ENCODE assay signal across 2 cellular contexts in the genomic region with DNA sequence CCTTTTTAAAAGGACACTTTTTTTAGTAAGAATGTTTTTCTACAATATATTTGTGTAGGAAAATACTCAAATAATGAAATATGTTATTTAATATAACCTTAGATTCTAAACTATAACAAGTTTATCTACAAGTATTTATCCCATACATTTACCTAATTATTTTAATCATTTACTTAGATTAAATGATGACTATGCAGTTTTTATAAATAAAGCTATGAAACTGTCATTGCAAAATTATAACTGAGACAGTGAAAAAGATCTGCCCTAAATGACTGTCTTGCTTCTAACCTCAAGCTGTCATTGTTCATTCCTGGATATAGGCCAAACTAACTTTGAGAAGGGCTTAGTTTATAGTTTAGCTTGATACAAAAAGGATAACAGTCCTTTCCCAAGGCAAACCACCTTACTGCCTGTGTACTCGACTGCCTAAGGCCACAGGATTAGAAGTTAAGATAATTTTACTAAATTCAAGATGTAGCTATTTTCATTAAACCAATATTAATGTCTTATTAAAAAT.
A peak's percentile ranks its signal among the peaks of the same experiment; 100 is the strongest.
TF ChIP-seq lines count a peak whose summit lies in the region.

No MANE protein-coding gene starts in this region.

TF ChIP-seq in HepG2, 621 proteins besides CTCF, POLR2A, EP300 and RAD21:
- TF ChIP-seq TBX2 (CRISPR knock-in tag; IDR thresholded peaks at IDR 0.05; ENCODE audit: borderline replicate concordance), result no peak
- TF ChIP-seq HNRNPLL (IDR thresholded peaks at IDR 0.05; ENCODE audit: low read depth, low read length, poor library complexity, severe bottlenecking), result no peak
- TF ChIP-seq U2AF1 (optimal IDR thresholded peaks at IDR 0.05; ENCODE audit: low read depth, low read length), result no peak
- TF ChIP-seq CEBPG (CRISPR knock-in tag; IDR thresholded peaks at IDR 0.05), result no peak
- TF ChIP-seq MLLT10 (CRISPR knock-in tag; IDR thresholded peaks at IDR 0.05), result no peak
- TF ChIP-seq ZNF207 (IDR thresholded peaks at IDR 0.05; ENCODE audit: borderline replicate concordance), result no peak
- TF ChIP-seq MAFK (conservative IDR thresholded peaks at IDR 0.05 in 1 of 2, IDR thresholded peaks at IDR 0.05 in 1 of 2; ENCODE audit: low read length in 2 of 2), result peak; percentile 84 to 95
- no peak for TF ChIP-seq FOXP1 (IDR thresholded peaks at IDR 0.05)
- TF ChIP-seq FOXP1 (CRISPR knock-in tag; IDR thresholded peaks at IDR 0.05), result no peak
- TF ChIP-seq, protein P1, sequence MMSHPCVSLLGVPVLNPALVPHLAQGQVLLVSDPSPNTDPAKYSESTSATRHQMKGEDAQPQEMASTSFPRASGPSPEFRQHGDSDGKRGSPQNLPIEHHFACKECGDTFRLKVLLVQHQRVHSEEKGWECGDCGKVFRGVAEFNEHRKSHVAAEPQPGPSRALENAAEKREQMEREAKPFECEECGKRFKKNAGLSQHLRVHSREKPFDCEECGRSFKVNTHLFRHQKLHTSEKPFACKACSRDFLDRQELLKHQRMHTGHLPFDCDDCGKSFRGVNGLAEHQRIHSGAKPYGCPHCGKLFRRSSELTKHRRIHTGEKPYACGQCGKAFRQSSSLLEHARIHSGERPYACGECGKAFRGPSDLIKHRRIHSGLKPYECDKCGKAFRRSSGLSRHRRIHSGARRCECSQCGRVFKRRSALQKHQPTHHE (CRISPR knock-in tag; IDR thresholded peaks at IDR 0.05; ENCODE audit: borderline replicate concordance), result no peak
- no peak for TF ChIP-seq SIN3A (IDR thresholded peaks at IDR 0.05; ENCODE audit: borderline replicate concordance, low read depth, low read length)
- TF ChIP-seq DNMT3B (CRISPR knock-in tag; conservative IDR thresholded peaks at IDR 0.05), result no peak
- no peak for TF ChIP-seq CBX5 (CRISPR knock-in tag; IDR thresholded peaks at IDR 0.05; ENCODE audit: borderline replicate concordance)
- no peak for TF ChIP-seq ISL2 (CRISPR knock-in tag; IDR thresholded peaks at IDR 0.05)
- peak; percentile 92 for TF ChIP-seq MAFF (IDR thresholded peaks at IDR 0.05; ENCODE audit: low read depth, low read length)
- TF ChIP-seq, protein P2, sequence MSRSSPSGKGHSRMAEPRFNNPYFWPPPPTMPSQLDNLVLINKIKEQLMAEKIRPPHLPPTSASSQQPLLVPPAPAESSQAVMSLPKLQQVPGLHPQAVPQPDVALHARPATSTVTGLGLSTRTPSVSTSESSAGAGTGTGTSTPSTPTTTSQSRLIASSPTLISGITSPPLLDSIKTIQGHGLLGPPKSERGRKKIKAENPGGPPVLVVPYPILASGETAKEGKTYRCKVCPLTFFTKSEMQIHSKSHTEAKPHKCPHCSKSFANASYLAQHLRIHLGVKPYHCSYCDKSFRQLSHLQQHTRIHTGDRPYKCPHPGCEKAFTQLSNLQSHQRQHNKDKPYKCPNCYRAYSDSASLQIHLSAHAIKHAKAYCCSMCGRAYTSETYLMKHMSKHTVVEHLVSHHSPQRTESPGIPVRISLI (CRISPR knock-in tag; IDR thresholded peaks at IDR 0.05; ENCODE audit: borderline replicate concordance), result no peak

TF ChIP-seq in H1, 55 proteins besides CTCF, POLR2A, EP300 and RAD21:
- TF ChIP-seq KDM5A (IDR thresholded peaks at IDR 0.05; ENCODE audit: low read length) (no peak), CBX8 (IDR thresholded peaks at IDR 0.05; ENCODE audit: borderline replicate concordance, low read depth, low read length) (no peak), MAFK (IDR thresholded peaks at IDR 0.05; ENCODE audit: low read depth, low read length) (peak; percentile 90), RXRA (IDR thresholded peaks at IDR 0.05; ENCODE audit: insufficient read depth, low read depth, low read length) (no peak), SIRT6 (IDR thresholded peaks at IDR 0.05; ENCODE audit: low read length) (no peak)
TF ChIP-seq in H1: peak in this region for 1.
